In the genomic region with DNA sequence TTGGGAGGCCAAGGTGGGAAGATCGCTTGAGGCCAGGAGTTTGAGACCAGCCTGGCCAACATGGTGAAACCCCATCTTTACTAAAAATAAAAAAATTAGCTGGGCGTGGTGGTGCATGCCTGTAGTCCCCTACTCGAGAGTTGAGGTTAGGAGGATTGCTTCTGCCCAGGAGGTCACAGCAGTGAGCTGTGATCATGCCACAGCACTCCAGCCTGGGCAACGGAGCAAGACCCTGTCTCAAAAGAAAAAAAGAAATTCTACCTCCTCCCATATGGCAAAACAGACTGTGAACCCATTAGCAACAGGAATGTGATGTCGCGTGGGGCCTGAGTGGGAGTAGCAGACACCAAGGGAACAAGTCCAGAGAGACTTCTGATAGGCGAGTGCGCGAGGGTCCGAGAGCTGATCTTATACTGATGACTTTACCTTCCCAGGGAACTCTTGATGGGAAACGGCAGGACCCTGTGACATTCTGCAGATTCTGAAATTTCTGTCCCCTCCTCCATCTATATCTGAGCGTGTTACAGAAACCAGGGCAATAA, we compare ENCODE assay signal across 19 cellular contexts.
A peak's percentile ranks its signal among the peaks of the same experiment; 100 is the strongest.
DNase-seq lines count a peak whose midpoint lies in the region; ATAC-seq, FAIRE-seq and TF ChIP-seq lines count a peak whose summit lies in the region.
"Had no signal": no experiment of that assay in that cellular context is flagged by ENCODE, and none has a peak within 500 bp of the region (broad histone marks: within the 10 kb centered on the region; RNA-seq: fewer than 3 reads in every experiment).

No MANE protein-coding gene starts in this region.

- no peaks in the 10 kb centered on the region for H3K27me3 ChIP-seq in neural progenitor cell

- H3K27me3 Mint-ChIP-seq in WTC11 (ENCODE audit: low read depth), result peaks cover 26% of the 10 kb centered on the region
- peaks cover 22% of the 10 kb centered on the region for H3K27me3 Mint-ChIP-seq in neural progenitor cell (ENCODE audit: insufficient read depth, low read depth)
- H3K27me3 Mint-ChIP-seq in T-helper 2 cell treated with Interferon-gamma antibody and Interleukin-4, amounts not matched to agents 5 μg/mL and 100 μg/mL, for 36 hours (ENCODE audit: low read depth), result peaks cover under 1% of the 10 kb centered on the region

- ATAC-seq in WTC11 (no peak), mucosa of descending colon (no peak)
- ATAC-seq: Right ventricle myocardium inferior had no signal

- no peaks in the 10 kb centered on the region for H4K20me1 ChIP-seq in neural progenitor cell (ENCODE audit: low read depth)

- no peak overlapping the region for H3K4me3 Mint-ChIP-seq in WTC11
- H3K4me3 Mint-ChIP-seq in neural progenitor cell, result no peak overlapping the region
- H3K4me3 Mint-ChIP-seq in T-helper 2 cell treated with Interferon-gamma antibody and Interleukin-4, amounts not matched to agents 5 μg/mL and 100 μg/mL, for 36 hours, result no peak overlapping the region

- H3K27ac Mint-ChIP-seq in WTC11 (no peak overlapping the region), neural progenitor cell (peak overlapping the region; percentile 44)
- H3K27ac Mint-ChIP-seq in T-helper 2 cell treated with Interferon-gamma antibody and Interleukin-4, amounts not matched to agents 5 μg/mL and 100 μg/mL, for 36 hours, result no peak overlapping the region

- H3K36me3 ChIP-seq in neural progenitor cell (no peaks in the 10 kb centered on the region), mucosa of descending colon (ENCODE audit: low read depth) (no peaks in the 10 kb centered on the region)
- H3K36me3 ChIP-seq: HAP-1 had no signal

- H3K27ac ChIP-seq in neural progenitor cell, result no peak overlapping the region
- H3K27ac ChIP-seq: C4-2B had no signal

- H3K4me1 ChIP-seq in neural progenitor cell (peaks cover 21% of the 10 kb centered on the region), mucosa of descending colon (ENCODE audit: low read depth) (no peaks in the 10 kb centered on the region)

- TF ChIP-seq CTCF in WTC11 (IDR thresholded peaks at IDR 0.05), result no peak
- no peak for TF ChIP-seq CTCF in neural progenitor cell (IDR thresholded peaks at IDR 0.05)
- TF ChIP-seq CTCF in mucosa of descending colon (IDR thresholded peaks at IDR 0.05), result no peak

- no peak overlapping the region for H3K9ac ChIP-seq in neural progenitor cell

- no peak overlapping the region for H2AFZ ChIP-seq in neural progenitor cell (replicated peaks)

- no peak for FAIRE-seq in GM19239 (lab: Jason Lieb, UNC)

- peaks cover 55% of the 10 kb centered on the region for H3F3A ChIP-seq in neural progenitor cell (ENCODE audit: low read depth)

- no peaks in the 10 kb centered on the region; the same call in 1 of the 2 replicates for H3K36me3 Mint-ChIP-seq in WTC11
- no peaks in the 10 kb centered on the region for H3K36me3 Mint-ChIP-seq in neural progenitor cell
- H3K36me3 Mint-ChIP-seq in T-helper 2 cell treated with Interferon-gamma antibody and Interleukin-4, amounts not matched to agents 5 μg/mL and 100 μg/mL, for 36 hours (ENCODE audit: low read depth), result no peaks in the 10 kb centered on the region

- H3K9me3 ChIP-seq in neural progenitor cell (ENCODE audit: low read depth), result no peaks in the 10 kb centered on the region
- H3K9me3 ChIP-seq in mucosa of descending colon, result no peaks in the 10 kb centered on the region
- H3K9me3 ChIP-seq: HAP-1 had no signal

- POLR2A ChIA-PET in WTC11 (lab: Charles Lee), result interaction anchor here (0.8 kb wide), 1 partner anchor 156 kb away, joined by 3 read pairs; no protein-coding TSS in a partner anchor

- CTCF ChIA-PET in WTC11 (lab: Charles Lee), result no interaction called here

- no peak overlapping the region for H3K4me3 ChIP-seq in neural progenitor cell
- no peak overlapping the region for H3K4me3 ChIP-seq in mucosa of descending colon
- H3K4me3 ChIP-seq: HAP-1 had no signal

- no peaks in the 10 kb centered on the region for H3K79me2 ChIP-seq in neural progenitor cell (ENCODE audit: low read depth)

- H3K9me3 Mint-ChIP-seq in WTC11 (peaks cover 13% of the 10 kb centered on the region), neural progenitor cell (peaks cover 6% of the 10 kb centered on the region)
- H3K9me3 Mint-ChIP-seq in T-helper 2 cell treated with Interferon-gamma antibody and Interleukin-4, amounts not matched to agents 5 μg/mL and 100 μg/mL, for 36 hours, result peaks cover 10% of the 10 kb centered on the region

- intact Hi-C loops in mucosa of descending colon (cut with DNase I, micrococcal nuclease), result no loop called here

- H3K4me1 Mint-ChIP-seq in WTC11 (peaks cover 50% of the 10 kb centered on the region), neural progenitor cell (peaks cover 43% of the 10 kb centered on the region)
- H3K4me1 Mint-ChIP-seq in T-helper 2 cell treated with Interferon-gamma antibody and Interleukin-4, amounts not matched to agents 5 μg/mL and 100 μg/mL, for 36 hours (ENCODE audit: low read depth), result no peaks in the 10 kb centered on the region

- no peak overlapping the region for H3K4me2 ChIP-seq in neural progenitor cell

- peak; percentile 9 for DNase-seq in ELF-1 (ENCODE audit: low read depth, low spot score)
- DNase-seq in NCI-H69 (lab: John Stamatoyannopoulos, UW), result peak; percentile 29
- DNase-seq in WTC11 (ENCODE audit: low spot score), result no peak
- DNase-seq in neural progenitor cell (ENCODE audit: low spot score), result no peak
- DNase-seq in T-helper 2 cell treated with Interferon-gamma antibody and Interleukin-4, amounts not matched to agents 5 μg/mL and 100 μg/mL, for 36 hours (ENCODE audit: low spot score), result no peak
- DNase-seq in activated CD4-positive, alpha-beta T cell treated with anti-CD3 and anti-CD28 coated beads for 1 hour, result no peak
- no peak for DNase-seq in GM19239 (ENCODE audit: insufficient read length, low spot score)
- no peak for DNase-seq in mucosa of descending colon
- DNase-seq: ACHN, AML-193, DMS79, KBM-7, NCI-H1105 treated with DMSO at 0.1 percent for 48 hours, NCI-H1694 treated with DMSO at 0.1 percent for 48 hours, NCI-H510A, NCI-H82 had no signal

TF ChIP-seq in WTC11, 78 proteins besides CTCF, POLR2A, EP300 and RAD21:
- TF ChIP-seq, protein P1, sequence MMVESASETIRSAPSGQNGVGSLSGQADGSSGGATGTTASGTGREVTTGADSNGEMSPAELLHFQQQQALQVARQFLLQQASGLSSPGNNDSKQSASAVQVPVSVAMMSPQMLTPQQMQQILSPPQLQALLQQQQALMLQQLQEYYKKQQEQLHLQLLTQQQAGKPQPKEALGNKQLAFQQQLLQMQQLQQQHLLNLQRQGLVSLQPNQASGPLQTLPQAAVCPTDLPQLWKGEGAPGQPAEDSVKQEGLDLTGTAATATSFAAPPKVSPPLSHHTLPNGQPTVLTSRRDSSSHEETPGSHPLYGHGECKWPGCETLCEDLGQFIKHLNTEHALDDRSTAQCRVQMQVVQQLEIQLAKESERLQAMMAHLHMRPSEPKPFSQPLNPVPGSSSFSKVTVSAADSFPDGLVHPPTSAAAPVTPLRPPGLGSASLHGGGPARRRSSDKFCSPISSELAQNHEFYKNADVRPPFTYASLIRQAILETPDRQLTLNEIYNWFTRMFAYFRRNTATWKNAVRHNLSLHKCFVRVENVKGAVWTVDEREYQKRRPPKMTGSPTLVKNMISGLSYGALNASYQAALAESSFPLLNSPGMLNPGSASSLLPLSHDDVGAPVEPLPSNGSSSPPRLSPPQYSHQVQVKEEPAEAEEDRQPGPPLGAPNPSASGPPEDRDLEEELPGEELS (CRISPR knock-in tag; IDR thresholded peaks at IDR 0.05), result no peak
- 0 out of 2 replicates have a peak, but pooled peaks have one; percentile 51 for TF ChIP-seq ZNF121 (CRISPR knock-in tag; IDR thresholded peaks at IDR 0.05)
TF ChIP-seq in WTC11: peak in this region for 1.

Comparison
In these comparisons a context has a peak if more than half of its experiments do, and no peak if none do; other contexts are left out.
1. DNase-seq: peak in ELF-1 (single experiment) and NCI-H69 (single experiment); none in WTC11 (single experiment), neural progenitor cell (single experiment), T-helper 2 cell treated with Interferon-gamma antibody and Interleukin-4, amounts not matched to agents 5 μg/mL and 100 μg/mL, for 36 hours (single experiment), activated CD4-positive, alpha-beta T cell treated with anti-CD3 and anti-CD28 coated beads for 1 hour (single experiment), GM19239 (single experiment) and mucosa of descending colon (0 of 3).